In the genomic region with DNA sequence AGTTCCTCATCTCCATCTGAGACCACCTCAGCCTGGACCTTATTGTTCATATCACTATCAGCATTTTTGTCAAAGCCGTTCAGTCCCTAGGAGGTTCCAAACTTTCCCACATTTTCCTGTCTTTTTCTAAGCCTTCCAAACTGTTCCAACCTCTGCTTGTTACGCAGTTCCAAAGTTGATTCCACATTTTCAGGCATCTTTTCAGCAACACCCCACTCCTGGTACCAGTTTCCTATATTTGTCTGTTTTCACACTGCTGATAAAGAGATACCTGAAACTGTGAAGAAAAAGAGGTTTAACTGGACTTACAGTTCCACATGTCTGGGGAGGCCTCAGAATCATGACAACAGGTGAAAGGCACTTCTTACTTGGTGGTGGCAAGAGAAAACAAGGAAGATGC, we compare ENCODE assay signal across 35 cellular contexts.
"Had no signal": no experiment of that assay in that cellular context is flagged by ENCODE, and none has a peak within 500 bp of the region (broad histone marks: within the 10 kb centered on the region; RNA-seq: fewer than 3 reads in every experiment).

No MANE protein-coding gene starts in this region.

- H3K4me3 ChIP-seq: MG63 had no signal

- H3K36me3 ChIP-seq: MG63 had no signal

- H3K27me3 ChIP-seq: MG63 had no signal

- DNase-seq: Karpas-422, Kasumi-1, MG63, MM.1S, MV-4-11, NCI-H1048, NCI-H1092, NCI-H1092 treated with DMSO at 0.1 percent for 48 hours, NCI-H1105, NCI-H1105 treated with DMSO at 0.1 percent for 48 hours, NCI-H1417, NCI-H1417 treated with DMSO at 0.1 percent for 48 hours, NCI-H1436, NCI-H1436 treated with DMSO at 0.1 percent for 48 hours, NCI-H146, NCI-H1694, NCI-H1694 treated with DMSO at 0.1 percent for 48 hours, NCI-H187, NCI-H187 treated with DMSO at 0.1 percent for 48 hours, NCI-H1930, NCI-H2029, NCI-H2029 treated with DMSO at 0.1 percent for 48 hours, NCI-H2081, NCI-H2081 treated with DMSO at 0.1 percent for 48 hours, NCI-H2107, NCI-H2171, NCI-H2171 treated with DMSO at 0.1 percent for 48 hours, NCI-H2227 treated with DMSO at 0.1 percent for 48 hours, NCI-H226, NCI-H345, NCI-H446, NCI-H446 treated with DMSO at 0.1 percent for 48 hours, NCI-H510A, NCI-H510A treated with DMSO at 0.1 percent for 48 hours, NCI-H524 had no signal
